In genomic region chr5:139458580-139459407, GRCh38 we compare ENCODE assay signal across 9 cellular contexts. TPM values are rescaled to one million over a fixed set of nuclear protein-coding genes. Genes with fewer than 3 reads are reported as not detected.
A peak's percentile ranks its signal among the peaks of the same experiment; 100 is the strongest.
DNase-seq lines count a peak whose midpoint lies in the region; ATAC-seq and TF ChIP-seq lines count a peak whose summit lies in the region.
"Had no signal": no experiment of that assay in that cellular context is flagged by ENCODE, and none has a peak within 500 bp of the region (broad histone marks: within the 10 kb centered on the region; RNA-seq: fewer than 3 reads in every experiment).

No MANE protein-coding gene starts in this region.

- H3K4me3 ChIP-seq in effector memory CD4-positive, alpha-beta T cell (ENCODE audit: insufficient read depth, low read depth, low read length, poor library complexity, severe bottlenecking) = no peak overlapping the region
- no peak overlapping the region for H3K4me3 ChIP-seq in spleen
- H3K4me3 ChIP-seq: thoracic aorta had no signal

- H3K36me3 ChIP-seq in effector memory CD4-positive, alpha-beta T cell (ENCODE audit: control insufficient read depth, insufficient read depth, low read length) = no peaks in the 10 kb centered on the region
- H3K36me3 ChIP-seq in spleen = peaks cover 0 to 27% (median 0%) of the 10 kb centered on the region in 6 donors
- H3K36me3 ChIP-seq: thoracic aorta had no signal

- ATAC-seq in GM19035 (IDR thresholded peaks at IDR 0.05; ENCODE audit: unreplicated experiment) = peak; percentile 65
- ATAC-seq in HG03354 (IDR thresholded peaks at IDR 0.05; ENCODE audit: poor library complexity, severe bottlenecking, unreplicated experiment) = peak; percentile 72

- H3K27me3 ChIP-seq in effector memory CD4-positive, alpha-beta T cell (replicated peaks; ENCODE audit: control insufficient read depth, insufficient read depth, low read length, poor library complexity, severe bottlenecking) = no peaks in the 10 kb centered on the region
- H3K27me3 ChIP-seq in spleen (replicated peaks in 1 of 7) = no peaks in the 10 kb centered on the region

- H3K4me1 ChIP-seq in effector memory CD4-positive, alpha-beta T cell (ENCODE audit: control insufficient read depth, insufficient read depth, low read length, poor library complexity, severe bottlenecking) = peaks cover 37% of the 10 kb centered on the region
- peaks cover 0 to 60% (median 27%) of the 10 kb centered on the region in 6 donors for H3K4me1 ChIP-seq in spleen

- intact Hi-C loops in spleen (cut with DNase I; ENCODE audit: low total_unique reads) = no loop called here

- DNase-seq in activated CD4-positive, alpha-beta T cell treated with anti-CD3 and anti-CD28 coated beads for 48 hours = peak; percentile 84
- peak; percentile 72 to 78 (median 72) for DNase-seq in effector memory CD4-positive, alpha-beta T cell
- peak; percentile 84 for DNase-seq in spleen
- DNase-seq in G401 (ENCODE audit: low spot score) = no peak
- no peak for DNase-seq in T1000 (lab: John Stamatoyannopoulos, UW)
- no peak for DNase-seq in NCI-H526 (lab: John Stamatoyannopoulos, UW)

- H3K27ac ChIP-seq in effector memory CD4-positive, alpha-beta T cell (ENCODE audit: insufficient read depth, low read length, poor library complexity, severe bottlenecking) = peak overlapping the region; percentile 81
- H3K27ac ChIP-seq in spleen = peak overlapping the region in 6 of 8 donors; percentile 49 to 84 (median 70)

- no peak for TF ChIP-seq POLR2A in spleen (IDR thresholded peaks at IDR 0.05)

- no peak for TF ChIP-seq CTCF in spleen (IDR thresholded peaks at IDR 0.05 in 8 of 11, conservative IDR thresholded peaks at IDR 0.05 in 3 of 11)

- H3K9me3 ChIP-seq in effector memory CD4-positive, alpha-beta T cell (ENCODE audit: control insufficient read depth, low read length) = no peaks in the 10 kb centered on the region
- H3K9me3 ChIP-seq in spleen = no peaks in the 10 kb centered on the region
- H3K9me3 ChIP-seq: thoracic aorta had no signal

- in situ Hi-C loops in G401 (cut with HindIII; ENCODE audit: low sequenced_read_pairs) = no loop called here

- 48 to 55% (median 50%) methylated on average over 8 of the region's 8 CpGs for WGBS in spleen, 5 donors

RNA-seq across cellular contexts. Expression of gene ECSCR, which starts 3.7 kb away (rescaled TPM):
- total RNA-seq in spleen = 10 to 100 TPM; 11.3 to 52.3 (median 20.8) TPM
- 10 to 100 TPM; 14.1 to 18.4 (median 17.7) TPM for polyA plus RNA-seq in spleen
- total RNA-seq in G401 (2014; rRNA removed; shearing (Covaris generic)) = 2.0 and 6.3 TPM in 2 replicates

RNA-seq across cellular contexts. Expression of gene SMIM33, which starts 12.0 kb away (rescaled TPM):
- under 1 TPM in 1 of 7 donors, not detected in 6; 0.24 TPM for total RNA-seq in spleen
- polyA plus RNA-seq in spleen = under 1 TPM in 1 of 3 donors, not detected in 2; 0.03 TPM
- not detected in 2 replicates for total RNA-seq in G401 (2014; rRNA removed; shearing (Covaris generic))
- total RNA-seq: thoracic aorta had no signal

RNA-seq across cellular contexts. Expression of gene DNAJC18, which starts 19.5 kb away (rescaled TPM):
- 10 to 100 TPM in 1 of 7 donors, 1 to 10 TPM in 6; 4.0 to 10.8 (median 7.8) TPM for total RNA-seq in spleen
- polyA plus RNA-seq in spleen = 1 to 10 TPM; 1.3 to 7.1 (median 4.5) TPM
- 4.1 and 18.8 TPM in 2 replicates for total RNA-seq in G401 (2014; rRNA removed; shearing (Covaris generic))

RNA-seq across cellular contexts. Expression of gene STING1, which starts 23.8 kb away (rescaled TPM):
- total RNA-seq in spleen = 100 to 1,000 TPM in 6 of 7 donors, 10 to 100 TPM in 1; 99.7 to 166 (median 130) TPM
- 10 to 100 TPM; 24.2 to 49.8 (median 43.6) TPM for polyA plus RNA-seq in spleen
- total RNA-seq in G401 (2014; rRNA removed; shearing (Covaris generic)) = 23.1 and 49.2 TPM in 2 replicates

RNA-seq across cellular contexts. Expression of gene SPATA24, which starts 54.9 kb away (rescaled TPM):
- 1 to 10 TPM; 2.1 to 7.6 (median 3.7) TPM for total RNA-seq in spleen
- polyA plus RNA-seq in spleen = 1 to 10 TPM; 8.5 to 9.5 (median 9.0) TPM
- 10.6 and 24.7 TPM in 2 replicates for total RNA-seq in G401 (2014; rRNA removed; shearing (Covaris generic))

Comparison
In these comparisons a context has a peak if more than half of its experiments do, and no peak if none do; other contexts are left out.
1. DNase-seq: peak in activated CD4-positive, alpha-beta T cell treated with anti-CD3 and anti-CD28 coated beads for 48 hours (single experiment), effector memory CD4-positive, alpha-beta T cell (3 of 3) and spleen (single experiment); none in G401 (single experiment), T1000 (single experiment) and NCI-H526 (0 of 2).